Comparison of ENCODE assay signal across 14 cellular contexts in the genomic region with DNA sequence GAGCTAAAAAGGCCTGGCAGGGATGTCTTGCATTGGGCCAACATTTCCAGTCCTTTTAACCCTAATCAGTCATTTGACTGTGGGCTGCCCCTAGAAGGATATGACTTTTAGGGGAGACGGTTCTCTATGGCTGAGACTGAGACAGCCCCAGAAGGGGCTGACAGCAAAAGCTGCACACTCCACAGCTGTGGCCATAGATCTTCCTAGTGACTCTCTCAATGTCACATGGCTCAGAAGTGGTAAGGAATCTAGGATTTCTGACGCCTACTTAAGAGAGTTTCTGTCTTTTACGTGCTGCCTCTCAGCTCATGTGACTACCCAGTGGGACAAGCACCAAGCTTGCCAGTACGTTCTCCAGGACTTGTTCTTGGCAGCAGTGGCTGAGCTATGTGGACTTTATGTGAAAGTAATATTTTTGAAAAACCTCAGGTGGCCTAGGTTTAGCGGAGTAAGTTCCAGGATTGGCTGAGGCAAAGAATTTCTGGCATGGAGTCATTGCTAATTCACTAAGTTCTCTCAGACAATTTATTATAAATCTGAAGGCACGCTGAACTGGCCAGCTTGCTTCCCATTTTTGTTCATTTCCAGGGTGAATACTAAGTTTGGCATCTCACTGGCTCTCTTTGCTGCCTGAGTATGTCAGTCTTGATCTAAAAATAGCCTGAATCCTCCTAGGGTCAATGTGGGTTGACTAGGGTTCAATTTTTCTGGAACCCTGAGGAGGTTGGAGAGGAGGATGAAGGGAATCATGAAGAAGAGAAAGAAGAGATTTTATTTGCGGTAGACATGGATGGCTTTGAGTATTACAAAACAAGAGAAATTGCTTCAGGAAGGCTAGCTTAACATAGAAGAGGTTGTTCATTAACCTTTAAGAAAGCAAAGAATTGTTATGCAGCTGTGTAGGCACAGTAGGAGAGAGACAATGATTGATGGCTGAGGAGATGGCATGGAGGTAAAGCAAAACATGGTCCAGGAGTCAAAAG.
DNase-seq lines count a peak whose midpoint lies in the region; ATAC-seq and TF ChIP-seq lines count a peak whose summit lies in the region.
"Had no signal": no experiment of that assay in that cellular context is flagged by ENCODE, and none has a peak within 500 bp of the region (broad histone marks: within the 10 kb centered on the region; RNA-seq: fewer than 3 reads in every experiment).

No MANE protein-coding gene starts in this region.

- no peak overlapping the region for H4K91ac ChIP-seq in mesenchymal stem cell (ENCODE audit: low read length)

- no peak overlapping the region for H3K27ac Mint-ChIP-seq in activated CD4-positive, alpha-beta T cell treated with anti-CD3 and anti-CD28 coated beads, Interleukin-2, amount 10 ng/mL, durations not matched to agents 7 days and 5 days
- H3K27ac Mint-ChIP-seq: stimulated activated naive CD8-positive, alpha-beta T cell treated with anti-CD3 and anti-CD28 coated beads, Interleukin-15, Interleukin-2, amounts not matched to agents 100 ng/mL and 50 ng/mL, for 24 hours had no signal

- H3K9me3 ChIP-seq in esophagus muscularis mucosa (peaks cover 0 to 26% (median 0%) of the 10 kb centered on the region in 4 donors), mesenchymal stem cell (ENCODE audit: control insufficient read depth, low read length) (peaks cover 12% of the 10 kb centered on the region), tibial nerve (peaks cover 0 to 30% (median 0%) of the 10 kb centered on the region in 4 donors)

- peak overlapping the region; percentile 45 for H2BK5ac ChIP-seq in mesenchymal stem cell (ENCODE audit: low read depth, low read length, poor library complexity, severe bottlenecking)

- H3K36me3 Mint-ChIP-seq in activated CD4-positive, alpha-beta T cell treated with anti-CD3 and anti-CD28 coated beads, Interleukin-2, amount 10 ng/mL, durations not matched to agents 7 days and 5 days (ENCODE audit: low read depth): no peaks in the 10 kb centered on the region

- TF ChIP-seq CTCF in esophagus muscularis mucosa (IDR thresholded peaks at IDR 0.05): no peak
- no peak for TF ChIP-seq CTCF in tibial nerve (IDR thresholded peaks at IDR 0.05)

- 27% methylated on average over 7 of the region's 7 CpGs for WGBS in esophagus muscularis mucosa
- WGBS in mesenchymal stem cell: 78% methylated on average over 7 of the region's 7 CpGs
- WGBS in tibial nerve, 2 donors: 48 to 68% methylated on average over 7 of the region's 7 CpGs

- no peak overlapping the region for H3K4me3 ChIP-seq in esophagus muscularis mucosa
- H3K4me3 ChIP-seq in mesenchymal stem cell (ENCODE audit: insufficient read depth in 1 of 2, low read depth in 1 of 2, low read length in 2 of 2): no peak overlapping the region
- no peak overlapping the region for H3K4me3 ChIP-seq in tibial nerve

- H3K27me3 ChIP-seq in esophagus muscularis mucosa (no peaks in the 10 kb centered on the region), mesenchymal stem cell (ENCODE audit: control insufficient read depth in 1 of 2, insufficient read depth in 1 of 2, low read length in 2 of 2) (no peaks in the 10 kb centered on the region), tibial nerve (no peaks in the 10 kb centered on the region)

- no peaks in the 10 kb centered on the region for H3K27me3 Mint-ChIP-seq in activated CD4-positive, alpha-beta T cell treated with anti-CD3 and anti-CD28 coated beads, Interleukin-2, amount 10 ng/mL, durations not matched to agents 7 days and 5 days
- H3K27me3 Mint-ChIP-seq: stimulated activated naive CD8-positive, alpha-beta T cell treated with anti-CD3 and anti-CD28 coated beads, Interleukin-15, Interleukin-2, amounts not matched to agents 100 ng/mL and 50 ng/mL, for 24 hours had no signal

- H3K4me3 Mint-ChIP-seq in activated CD4-positive, alpha-beta T cell treated with anti-CD3 and anti-CD28 coated beads, Interleukin-2, amount 10 ng/mL, durations not matched to agents 7 days and 5 days: no peak overlapping the region
- H3K4me3 Mint-ChIP-seq: stimulated activated naive CD8-positive, alpha-beta T cell treated with anti-CD3 and anti-CD28 coated beads, Interleukin-15, Interleukin-2, amounts not matched to agents 100 ng/mL and 50 ng/mL, for 24 hours had no signal

- no peak overlapping the region for H3K14ac ChIP-seq in mesenchymal stem cell (ENCODE audit: low read length in 2 of 2)

- no peaks in the 10 kb centered on the region for H3K79me1 ChIP-seq in mesenchymal stem cell (replicated peaks; ENCODE audit: low read length, poor library complexity, severe bottlenecking)

- ATAC-seq in GM19023 (IDR thresholded peaks at IDR 0.05; ENCODE audit: unreplicated experiment) (no peak), GM18873 (IDR thresholded peaks at IDR 0.05; ENCODE audit: low FRiP score, unreplicated experiment) (no peak)

- H3K4me1 Mint-ChIP-seq in activated CD4-positive, alpha-beta T cell treated with anti-CD3 and anti-CD28 coated beads, Interleukin-2, amount 10 ng/mL, durations not matched to agents 7 days and 5 days: peaks cover 2% of the 10 kb centered on the region

- H3K4me1 ChIP-seq in esophagus muscularis mucosa (peaks cover 4 to 30% (median 22%) of the 10 kb centered on the region in 4 donors), mesenchymal stem cell (ENCODE audit: control insufficient read depth, insufficient read depth, low read depth, low read length) (peaks cover 5% of the 10 kb centered on the region), tibial nerve (no peaks in the 10 kb centered on the region)

- peak; percentile 60 for TF ChIP-seq EP300 in esophagus muscularis mucosa (IDR thresholded peaks at IDR 0.05)
- peak in 1 of 2 donors; percentile 39 for TF ChIP-seq EP300 in tibial nerve (IDR thresholded peaks at IDR 0.05)

- no peak overlapping the region for H2AFZ ChIP-seq in mesenchymal stem cell (ENCODE audit: low read depth, low read length)

- POLR2A ChIA-PET in activated CD4-positive, alpha-beta T cell treated with anti-CD3 and anti-CD28 coated beads, Interleukin-2, amount 10 ng/mL, durations not matched to agents 7 days and 5 days (lab: Charles Lee): no interaction called here

- TF ChIP-seq POLR2A in esophagus muscularis mucosa (IDR thresholded peaks at IDR 0.05; ENCODE audit: low read depth): no peak
- no peak for TF ChIP-seq POLR2A in tibial nerve (IDR thresholded peaks at IDR 0.05)

- peak; percentile 8 for DNase-seq in MV-4-11 (lab: John Stamatoyannopoulos, UW)
- DNase-seq in esophagus muscularis mucosa (ENCODE audit: extremely low spot score): no peak
- peak; percentile 22 for DNase-seq in mesenchymal stem cell
- peak in 1 of 2 donors; percentile 25 for DNase-seq in tibial nerve (ENCODE audit: low spot score in 2 of 2)
- no peak for DNase-seq in activated CD4-positive, alpha-beta T cell treated with anti-CD3 and anti-CD28 coated beads, Interleukin-2, amount 10 ng/mL, durations not matched to agents 7 days and 5 days
- DNase-seq: activated CD4-positive, alpha-beta T cell treated with anti-CD3 and anti-CD28 coated beads, Interleukin-2, amount 50 U/mL, for 48 hours; MM.1S; NCI-H526 treated with DMSO at 0.1 percent for 48 hours; nucleus accumbens; RPMI8226; stimulated activated CD4-positive, alpha-beta T cell treated with anti-CD3 and anti-CD28 coated beads, Interleukin-2, amount 100 ng/mL, for 48 hours had no signal

- peak overlapping the region; percentile 37 for H2BK120ac ChIP-seq in mesenchymal stem cell (ENCODE audit: low read depth, low read length)

- H2BK15ac ChIP-seq in mesenchymal stem cell (ENCODE audit: low read depth, poor library complexity, severe bottlenecking): no peak overlapping the region

- H3K4me2 ChIP-seq in mesenchymal stem cell (ENCODE audit: low read length, poor library complexity, severe bottlenecking): peak overlapping the region; percentile 48

- peak overlapping the region; percentile 19 for H3K9ac ChIP-seq in mesenchymal stem cell (ENCODE audit: low read length)

- H4K8ac ChIP-seq in mesenchymal stem cell (ENCODE audit: low read length): no peak overlapping the region

- no peaks in the 10 kb centered on the region for H3K36me3 ChIP-seq in esophagus muscularis mucosa
- H3K36me3 ChIP-seq in mesenchymal stem cell (ENCODE audit: control insufficient read depth in 1 of 2, insufficient read depth in 2 of 2, low read depth in 1 of 2, low read length in 2 of 2): no peaks in the 10 kb centered on the region
- no peaks in the 10 kb centered on the region for H3K36me3 ChIP-seq in tibial nerve

- H3K27ac ChIP-seq in esophagus muscularis mucosa (replicated peaks in 1 of 4) (peak overlapping the region; percentile 75 to 84 (median 76)), mesenchymal stem cell (ENCODE audit: low read length, poor library complexity, severe bottlenecking) (peak overlapping the region; percentile 97), tibial nerve (peak overlapping the region; percentile 19 to 58 (median 46))

- intact Hi-C loops in esophagus muscularis mucosa (cut with DNase I): no loop called here

- peak overlapping the region; percentile 93 for H2AK5ac ChIP-seq in mesenchymal stem cell (ENCODE audit: low read length, severe bottlenecking)

- H3K9me3 Mint-ChIP-seq in activated CD4-positive, alpha-beta T cell treated with anti-CD3 and anti-CD28 coated beads, Interleukin-2, amount 10 ng/mL, durations not matched to agents 7 days and 5 days: peaks cover 28% of the 10 kb centered on the region

- H2BK12ac ChIP-seq in mesenchymal stem cell (ENCODE audit: low read length in 2 of 2): peak overlapping the region in 1 of 2 experiments; percentile 30

- H3K23ac ChIP-seq in mesenchymal stem cell (ENCODE audit: low read length in 2 of 2): no peak overlapping the region

- no peak overlapping the region for H3K4ac ChIP-seq in mesenchymal stem cell (ENCODE audit: low read depth in 1 of 2, low read length in 2 of 2)

- peak overlapping the region in 1 of 2 experiments; percentile 55 for H3K18ac ChIP-seq in mesenchymal stem cell (ENCODE audit: low read depth in 1 of 2, low read length in 2 of 2)

- CTCF ChIA-PET in activated CD4-positive, alpha-beta T cell treated with anti-CD3 and anti-CD28 coated beads, Interleukin-2, amount 10 ng/mL, durations not matched to agents 7 days and 5 days (lab: Charles Lee): no interaction called here

Comparison
In these comparisons a context has a peak if more than half of its experiments do, and no peak if none do; other contexts are left out.
1. DNase-seq: peak in MV-4-11 (single experiment) and mesenchymal stem cell (single experiment); none in esophagus muscularis mucosa (single experiment) and activated CD4-positive, alpha-beta T cell treated with anti-CD3 and anti-CD28 coated beads, Interleukin-2, amount 10 ng/mL, durations not matched to agents 7 days and 5 days (single experiment).
2. H3K27ac ChIP-seq: peak in every context shown above with its lines; median percentile 97 in mesenchymal stem cell; 76 in esophagus muscularis mucosa; 46 in tibial nerve.